In genomic region chr17:50601789-50602375, GRCh38 we compare ENCODE assay signal across 29 cellular contexts. TPM values are rescaled to one million over a fixed set of nuclear protein-coding genes. Genes with fewer than 3 reads are reported as not detected.
A peak's percentile ranks its signal among the peaks of the same experiment; 100 is the strongest.
DNase-seq lines count a peak whose midpoint lies in the region; ATAC-seq, FAIRE-seq and TF ChIP-seq lines count a peak whose summit lies in the region.
"Had no signal": no experiment of that assay in that cellular context is flagged by ENCODE, and none has a peak within 500 bp of the region (broad histone marks: within the 10 kb centered on the region; RNA-seq: fewer than 3 reads in every experiment).

No MANE protein-coding gene starts in this region.

- ATAC-seq in pancreas (no peak), GM19467 (IDR thresholded peaks at IDR 0.05; ENCODE audit: unreplicated experiment) (no peak)

- peaks cover 6% of the 10 kb centered on the region for H3K9me3 Mint-ChIP-seq in glutamatergic neuron (ENCODE audit: unreplicated experiment)
- no peaks in the 10 kb centered on the region for H3K9me3 Mint-ChIP-seq in type B pancreatic cell
- H3K9me3 Mint-ChIP-seq: CD4-positive, alpha-beta memory T cell; HFFc6 had no signal

- H3K79me1 ChIP-seq in neuronal stem cell (ENCODE audit: low read depth, low read length) = peaks cover 3% of the 10 kb centered on the region

- H3K9ac ChIP-seq in SK-N-SH (no peak overlapping the region), neuronal stem cell (ENCODE audit: low read depth, low read length, poor library complexity) (peak overlapping the region; percentile 37)
- H3K9ac ChIP-seq: BLaER1 treated with 17β-estradiol and CSF1 and Interleukin-3, amounts not matched to agents 10 nM and 100 nM had no signal

- H3K14ac ChIP-seq in neuronal stem cell (ENCODE audit: low read length) = peak overlapping the region; percentile 76

- TF ChIP-seq EP300 in SK-N-SH (IDR thresholded peaks at IDR 0.05; ENCODE audit: borderline replicate concordance in 1 of 2, low read depth in 1 of 2, low read length in 1 of 2) = peak in 1 of 2 experiments; percentile 54; a peak in 1 of 4 replicates

- H3K4ac ChIP-seq in neuronal stem cell (ENCODE audit: low read length) = peak overlapping the region; percentile 67

- H3K4me2 ChIP-seq in SK-N-SH (no peak overlapping the region), neuronal stem cell (ENCODE audit: insufficient read depth, low read length, poor library complexity, severe bottlenecking) (no peak overlapping the region)
- H3K4me2 ChIP-seq: BLaER1 treated with 17β-estradiol and CSF1 and Interleukin-3, amounts not matched to agents 10 nM and 100 nM had no signal

- FAIRE-seq in pancreas (lab: Jason Lieb, UNC) = no peak
- FAIRE-seq: G401.6, GM12892, GM18507, H54, RCC 7860 had no signal

- H3K18ac ChIP-seq in neuronal stem cell (ENCODE audit: low read length) = peak overlapping the region; percentile 88

- DNase-seq in DMS 273 (lab: John Stamatoyannopoulos, UW; ENCODE audit: unreplicated experiment) (peak; percentile 16), DMS 273 treated with DMSO at 0.1 percent for 48 hours (lab: John Stamatoyannopoulos, UW) (no peak), SK-N-SH (peak; percentile 89), glutamatergic neuron (no peak), neuronal stem cell (ENCODE audit: low spot score) (no peak), pancreas (no peak), type B pancreatic cell (ENCODE audit: extremely low spot score, unreplicated experiment) (no peak)
- DNase-seq: ACHN; Caco-2; CD4-positive, alpha-beta memory T cell; DMS153; HFFc6; Kasumi-1; NCI-H1436; NCI-H1930; NCI-H2171; NCI-H446; NCI-H526 had no signal

- H2AK5ac ChIP-seq in neuronal stem cell (ENCODE audit: low read depth, low read length) = peak overlapping the region; percentile 97

- H4K8ac ChIP-seq in neuronal stem cell (ENCODE audit: low read depth, low read length) = no peak overlapping the region

- peaks cover 22% of the 10 kb centered on the region for H3K4me1 Mint-ChIP-seq in glutamatergic neuron (ENCODE audit: low read depth, unreplicated experiment)
- H3K4me1 Mint-ChIP-seq in type B pancreatic cell (ENCODE audit: unreplicated experiment) = peaks cover 19% of the 10 kb centered on the region
- H3K4me1 Mint-ChIP-seq: CD4-positive, alpha-beta memory T cell had no signal

- H2AFZ ChIP-seq in SK-N-SH (ENCODE audit: low read depth) (no peak overlapping the region), neuronal stem cell (ENCODE audit: low read length) (no peak overlapping the region)

- H3K4me3 ChIP-seq in SK-N-SH (ENCODE audit: low read depth in 2 of 2, low read length in 1 of 2) (no peak overlapping the region), neuronal stem cell (ENCODE audit: low read length in 2 of 2) (no peak overlapping the region), pancreas (no peak overlapping the region)
- H3K4me3 ChIP-seq: BLaER1 treated with 17β-estradiol and CSF1 and Interleukin-3, amounts not matched to agents 10 nM and 100 nM; SJSA1 had no signal

- CTCF ChIA-PET in SK-N-SH (lab: Yijun Ruan, JAX) = interaction anchor here (0.8 to 22.2 kb wide), 7 partner anchors 8 to 50 kb away, joined by 3 to 402 read pairs (median 19); partner anchors contain the start of genes ABCC3 and CACNA1G

- H3K9me3 ChIP-seq in SK-N-SH = no peaks in the 10 kb centered on the region
- H3K9me3 ChIP-seq in neuronal stem cell (replicated peaks in 1 of 2; ENCODE audit: control insufficient read depth in 2 of 2, insufficient read depth in 1 of 2, low read depth in 1 of 2, low read length in 2 of 2) = no peaks in the 10 kb centered on the region
- H3K9me3 ChIP-seq in pancreas = no peaks in the 10 kb centered on the region
- H3K9me3 ChIP-seq: BLaER1 treated with 17β-estradiol and CSF1 and Interleukin-3, amounts not matched to agents 10 nM and 100 nM; Caco-2; SJSA1 had no signal

- H3K36me3 ChIP-seq in SK-N-SH (replicated peaks in 1 of 2; ENCODE audit: control insufficient read depth in 1 of 2, insufficient read depth in 2 of 2, low read length in 1 of 2) (no peaks in the 10 kb centered on the region), neuronal stem cell (replicated peaks in 1 of 2; ENCODE audit: control insufficient read depth in 2 of 2, insufficient read depth in 2 of 2, low read length in 2 of 2) (peaks cover 0 to 1% of the 10 kb centered on the region in 2 donors), pancreas (no peaks in the 10 kb centered on the region)
- H3K36me3 ChIP-seq: BLaER1 treated with 17β-estradiol and CSF1 and Interleukin-3, amounts not matched to agents 10 nM and 100 nM; SJSA1 had no signal

- WGBS in SK-N-SH (ENCODE audit: low lambda C conversion rate) = 63% methylated on average over 13 of the region's 13 CpGs
- WGBS in neuronal stem cell (ENCODE audit: extremely low coverage in 2 of 2, insufficient read length in 2 of 2, insufficient replicate concordance in 1 of 2), 2 donors = no CpG with 5 or more reads among the region's 13 CpGs
- WGBS in pancreas, 2 donors = 70 to 75% methylated on average over 13 of the region's 13 CpGs

- no peaks in the 10 kb centered on the region for H3K79me2 ChIP-seq in SK-N-SH (ENCODE audit: insufficient read depth)

- no peak for TF ChIP-seq CTCF in SK-N-SH (IDR thresholded peaks at IDR 0.05)
- TF ChIP-seq CTCF in glutamatergic neuron (IDR thresholded peaks at IDR 0.05; ENCODE audit: partially characterized antibody, unreplicated experiment) = no peak
- no peak for TF ChIP-seq CTCF in pancreas (IDR thresholded peaks at IDR 0.05)
- no peak for TF ChIP-seq CTCF in type B pancreatic cell (conservative IDR thresholded peaks at IDR 0.05)

- H2BK120ac ChIP-seq in neuronal stem cell (ENCODE audit: low read depth, low read length) = no peak overlapping the region

- H2BK5ac ChIP-seq in neuronal stem cell (ENCODE audit: low read length) = peak overlapping the region; percentile 87

- POLR2A ChIA-PET in SK-N-SH (lab: Yijun Ruan, JAX) = interaction anchor here (1.4 to 1.9 kb wide), 3 partner anchors 9 to 45 kb away, joined by 3 to 6 read pairs (median 3); no protein-coding TSS in a partner anchor

- peak overlapping the region; percentile 86 for H3K23ac ChIP-seq in neuronal stem cell (ENCODE audit: low read depth, low read length, poor library complexity)

- H3K27me3 ChIP-seq in SK-N-SH (ENCODE audit: insufficient read depth) (no peaks in the 10 kb centered on the region), neuronal stem cell (ENCODE audit: control insufficient read depth in 3 of 3, insufficient read depth in 3 of 3, low read depth in 1 of 3, low read length in 3 of 3) (no peaks in the 10 kb centered on the region), pancreas (no peaks in the 10 kb centered on the region)
- H3K27me3 ChIP-seq: BLaER1 treated with 17β-estradiol and CSF1 and Interleukin-3, amounts not matched to agents 10 nM and 100 nM had no signal

- no peak overlapping the region for H3K27ac Mint-ChIP-seq in glutamatergic neuron (ENCODE audit: unreplicated experiment)
- H3K27ac Mint-ChIP-seq in type B pancreatic cell = no peak overlapping the region
- H3K27ac Mint-ChIP-seq: CD4-positive, alpha-beta memory T cell; HFFc6 had no signal

- H3F3A ChIP-seq in SK-N-SH (replicated peaks; ENCODE audit: insufficient read depth) = no peaks in the 10 kb centered on the region

- H3K27me3 Mint-ChIP-seq in glutamatergic neuron (ENCODE audit: unreplicated experiment) = peaks cover 11% of the 10 kb centered on the region
- peaks cover 19% of the 10 kb centered on the region for H3K27me3 Mint-ChIP-seq in type B pancreatic cell

- intact Hi-C loops in pancreas (cut with DNase I) = loop anchor here in 1 of 3 donors (10.0 kb wide), 1 partner anchor 117 kb away; no protein-coding TSS in a partner anchor

- no peak; the same call in 1 of the 2 replicates for TF ChIP-seq RAD21 in SK-N-SH (IDR thresholded peaks at IDR 0.05; ENCODE audit: low read length)

- H2BK12ac ChIP-seq in neuronal stem cell (ENCODE audit: low read length) = peak overlapping the region; percentile 16

- H3K9me2 ChIP-seq in SK-N-SH = no peaks in the 10 kb centered on the region

- H4K20me1 ChIP-seq in SK-N-SH (ENCODE audit: insufficient read depth) = no peaks in the 10 kb centered on the region
- H4K20me1 ChIP-seq: BLaER1 treated with 17β-estradiol and CSF1 and Interleukin-3, amounts not matched to agents 10 nM and 100 nM had no signal

- peak overlapping the region; percentile 89 for H2BK15ac ChIP-seq in neuronal stem cell (ENCODE audit: low read length)

- H3K36me3 Mint-ChIP-seq in glutamatergic neuron (ENCODE audit: unreplicated experiment) (no peaks in the 10 kb centered on the region), type B pancreatic cell (no peaks in the 10 kb centered on the region)
- H3K36me3 Mint-ChIP-seq: CD4-positive, alpha-beta memory T cell had no signal

- peaks cover 11 to 66% of the 10 kb centered on the region in 2 experiments for H3K4me1 ChIP-seq in SK-N-SH (ENCODE audit: control insufficient read depth in 1 of 2, insufficient read depth in 2 of 2, low read depth in 1 of 2, low read length in 1 of 2)
- H3K4me1 ChIP-seq in neuronal stem cell (ENCODE audit: control insufficient read depth in 2 of 2, insufficient read depth in 1 of 2, low read depth in 1 of 2, low read length in 2 of 2) = peaks cover 10 to 12% of the 10 kb centered on the region in 2 donors
- no peaks in the 10 kb centered on the region for H3K4me1 ChIP-seq in pancreas
- H3K4me1 ChIP-seq: BLaER1 treated with 17β-estradiol and CSF1 and Interleukin-3, amounts not matched to agents 10 nM and 100 nM; Caco-2; SJSA1 had no signal

- H3K27ac ChIP-seq in SK-N-SH (ENCODE audit: low read depth in 2 of 2, low read length in 1 of 2) (peak overlapping the region in 1 of 2 experiments; percentile 41; a peak in 2 of 4 replicates), neuronal stem cell (replicated peaks; ENCODE audit: low read length) (no peak overlapping the region), pancreas (no peak overlapping the region)
- H3K27ac ChIP-seq: 22Rv1; BLaER1 treated with 17β-estradiol and CSF1 and Interleukin-3, amounts not matched to agents 10 nM and 100 nM; SJSA1 had no signal

- no peak overlapping the region for H4K91ac ChIP-seq in neuronal stem cell (ENCODE audit: low read depth, low read length, poor library complexity)

- H3K4me3 Mint-ChIP-seq in glutamatergic neuron (ENCODE audit: unreplicated experiment) (peak overlapping the region; percentile 10), type B pancreatic cell (no peak overlapping the region)
- H3K4me3 Mint-ChIP-seq: CD4-positive, alpha-beta memory T cell; HFFc6 had no signal

RNA-seq across cellular contexts. Expression of gene ABCC3, which starts 32.8 kb away (rescaled TPM):
- polyA plus RNA-seq in SK-N-SH (2012; rRNA removed) (185 and 209 TPM in 2 replicates), pancreas (100 to 1,000 TPM; 163 to 209 TPM)
- 29.0 and 41.5 TPM in 2 replicates for polyA plus RNA-seq in SK-N-SH (2012; cell fraction: cytosol; rRNA removed)
- polyA plus RNA-seq in SK-N-SH (2012; cell fraction: nucleus; rRNA removed) = 1,427 and 1,497 TPM in 2 replicates
- total RNA-seq in glutamatergic neuron (ENCODE audit: unreplicated experiment) (not detected), pancreas (100 to 1,000 TPM in 1 of 6 donors, 10 to 100 TPM in 5; 47.2 to 103 (median 83.4) TPM), type B pancreatic cell (ENCODE audit: low replicate concordance) (10.6 and 13.3 TPM in 2 replicates)
- polyA plus RNA-seq in neuronal stem cell (2013, experiment 1 of 2) = 0.26 TPM
- polyA plus RNA-seq in neuronal stem cell (2013, experiment 2 of 2) = 0.22 TPM
- total RNA-seq: OCI-LY7 had no signal
- polyA plus RNA-seq: CD4-positive, alpha-beta memory T cell had no signal

RNA-seq across cellular contexts. Expression of gene CACNA1G, which starts 41.4 kb away (rescaled TPM):
- polyA plus RNA-seq in SK-N-SH (2012; rRNA removed) (0.15 and 0.21 TPM in 2 replicates), pancreas (under 1 TPM; 0.02 to 0.11 TPM)
- 0.08 and 0.24 TPM in 2 replicates for polyA plus RNA-seq in SK-N-SH (2012; cell fraction: cytosol; rRNA removed)
- polyA plus RNA-seq in SK-N-SH (2012; cell fraction: nucleus; rRNA removed) = 0.36 and 0.48 TPM in 2 replicates
- total RNA-seq in glutamatergic neuron (ENCODE audit: unreplicated experiment) (2.2 TPM), pancreas (under 1 TPM in 5 of 6 donors, not detected in 1; 0.03 to 0.37 (median 0.09) TPM), type B pancreatic cell (ENCODE audit: low replicate concordance) (1.9 and 27.8 TPM in 2 replicates)
- 3.0 TPM for polyA plus RNA-seq in neuronal stem cell (2013, experiment 1 of 2)
- polyA plus RNA-seq in neuronal stem cell (2013, experiment 2 of 2) = 2.8 TPM
- total RNA-seq: CD4-positive, alpha-beta memory T cell; MCF 10A; OCI-LY7 had no signal
- polyA plus RNA-seq: CD4-positive, alpha-beta memory T cell had no signal

RNA-seq across cellular contexts. Expression of gene SPATA20, which starts 54.9 kb away (rescaled TPM):
- polyA plus RNA-seq in SK-N-SH (2012; rRNA removed) = 92.0 and 106 TPM in 2 replicates
- polyA plus RNA-seq in SK-N-SH (2012; cell fraction: cytosol; rRNA removed) = 28.3 and 39.9 TPM in 2 replicates
- polyA plus RNA-seq in SK-N-SH (2012; cell fraction: nucleus; rRNA removed) = 606 and 976 TPM in 2 replicates
- 14.0 TPM for total RNA-seq in glutamatergic neuron (ENCODE audit: unreplicated experiment)
- polyA plus RNA-seq in neuronal stem cell (2013, experiment 1 of 2) = 17.6 TPM
- 18.9 TPM for polyA plus RNA-seq in neuronal stem cell (2013, experiment 2 of 2)
- 10 to 100 TPM; 26.9 to 42.3 (median 36.1) TPM for total RNA-seq in pancreas
- 10 to 100 TPM; 70.1 to 80.8 TPM for polyA plus RNA-seq in pancreas
- total RNA-seq in type B pancreatic cell (ENCODE audit: low replicate concordance) = 40.3 and 51.3 TPM in 2 replicates

Comparison
In these comparisons a context has a peak if more than half of its experiments do, and no peak if none do; other contexts are left out.
1. DNase-seq: peak in DMS 273 (single experiment) and SK-N-SH (single experiment); none in DMS 273 treated with DMSO at 0.1 percent for 48 hours (single experiment), glutamatergic neuron (single experiment), neuronal stem cell (single experiment), pancreas (0 of 6) and type B pancreatic cell (single experiment).
2. RNA of gene ABCC3, which starts 32.8 kb away (total RNA-seq): 47.2 to 103 TPM in pancreas and 10.6 to 13.3 TPM in type B pancreatic cell; not detected in glutamatergic neuron (single experiment); every median in the first group is over 10 times any median in the second.